Comparison of ENCODE assay signal across 18 cellular contexts in genomic region chr10:76050291-76050625, GRCh38.
DNase-seq lines count a peak whose midpoint lies in the region; ATAC-seq and TF ChIP-seq lines count a peak whose summit lies in the region.
"Had no signal": no experiment of that assay in that cellular context is flagged by ENCODE, and none has a peak within 500 bp of the region (broad histone marks: within the 10 kb centered on the region; RNA-seq: fewer than 3 reads in every experiment).

No MANE protein-coding gene starts in this region.

- intact Hi-C loops in right cardiac atrium (cut with DNase I) (no loop called here), upper lobe of right lung (cut with DNase I) (no loop called here)

- TF ChIP-seq CTCF in cardiac muscle cell (IDR thresholded peaks at IDR 0.05; ENCODE audit: low read depth, low read length): no peak
- TF ChIP-seq CTCF in upper lobe of right lung (IDR thresholded peaks at IDR 0.05): no peak

- no peak for ATAC-seq in right cardiac atrium
- peak; percentile 12 for ATAC-seq in upper lobe of right lung
- ATAC-seq in GM21576 (IDR thresholded peaks at IDR 0.05; ENCODE audit: unreplicated experiment): no peak

- H3K4me3 ChIP-seq in cardiac muscle cell (no peak overlapping the region), right cardiac atrium (ENCODE audit: low read length) (no peak overlapping the region), mesodermal cell (ENCODE audit: extremely low read depth, insufficient read depth, low read length, poor library complexity, severe bottlenecking) (no peak overlapping the region), upper lobe of right lung (no peak overlapping the region)

- no peak for DNase-seq in cardiac muscle cell (ENCODE audit: low read depth in 1 of 2, low spot score in 1 of 2)
- DNase-seq in right cardiac atrium: no peak
- DNase-seq in NCI-H2081 treated with DMSO at 0.1 percent for 48 hours (lab: John Stamatoyannopoulos, UW): peak; percentile 30
- DNase-seq in upper lobe of right lung: no peak
- DNase-seq in AML-193 (lab: John Stamatoyannopoulos, UW): no peak
- no peak for DNase-seq in NCI-H524 (lab: John Stamatoyannopoulos, UW)
- DNase-seq: CD4-positive, alpha-beta memory T cell; DND-41; GDM1; KBM-7; MM.1S; NCI-H1105; NCI-H1694 treated with DMSO at 0.1 percent for 48 hours; NCI-H2171 treated with DMSO at 0.1 percent for 48 hours; NCI-H524 treated with DMSO at 0.1 percent for 48 hours had no signal

- H3K9me3 ChIP-seq in cardiac muscle cell (ENCODE audit: low read depth): no peaks in the 10 kb centered on the region
- no peaks in the 10 kb centered on the region for H3K9me3 ChIP-seq in right cardiac atrium (ENCODE audit: control insufficient read depth, low read length)
- H3K9me3 ChIP-seq in mesodermal cell (ENCODE audit: control insufficient read depth, low read length): peaks cover 3% of the 10 kb centered on the region
- H3K9me3 ChIP-seq in upper lobe of right lung: no peaks in the 10 kb centered on the region

- no peaks in the 10 kb centered on the region for H3K27me3 ChIP-seq in cardiac muscle cell
- H3K27me3 ChIP-seq in right cardiac atrium (ENCODE audit: control insufficient read depth, insufficient read depth): no peaks in the 10 kb centered on the region
- H3K27me3 ChIP-seq in upper lobe of right lung: no peaks in the 10 kb centered on the region

- H3K36me3 ChIP-seq in cardiac muscle cell: no peaks in the 10 kb centered on the region
- no peaks in the 10 kb centered on the region for H3K36me3 ChIP-seq in mesodermal cell (ENCODE audit: control insufficient read depth, insufficient read depth, low read length)
- no peaks in the 10 kb centered on the region for H3K36me3 ChIP-seq in upper lobe of right lung

- peak overlapping the region; percentile 91 for H3K27ac ChIP-seq in cardiac muscle cell
- no peak overlapping the region for H3K27ac ChIP-seq in right cardiac atrium (ENCODE audit: low read length)
- peak overlapping the region; percentile 71 for H3K27ac ChIP-seq in mesodermal cell (ENCODE audit: low read depth, low read length, severe bottlenecking)
- no peak overlapping the region for H3K27ac ChIP-seq in upper lobe of right lung
- H3K27ac ChIP-seq: HL-60 had no signal

- peaks cover 44% of the 10 kb centered on the region for H3K4me1 ChIP-seq in cardiac muscle cell (ENCODE audit: low read depth)
- H3K4me1 ChIP-seq in right cardiac atrium (ENCODE audit: control insufficient read depth, insufficient read depth, low read length): no peaks in the 10 kb centered on the region
- peaks cover 7% of the 10 kb centered on the region for H3K4me1 ChIP-seq in mesodermal cell (ENCODE audit: control insufficient read depth, insufficient read depth, low read length, poor library complexity, severe bottlenecking)
- H3K4me1 ChIP-seq in upper lobe of right lung: no peaks in the 10 kb centered on the region

Comparison
In these comparisons a context has a peak if more than half of its experiments do, and no peak if none do; other contexts are left out.
1. H3K27ac ChIP-seq: peak in cardiac muscle cell (single experiment) and mesodermal cell (single experiment); none in right cardiac atrium (single experiment) and upper lobe of right lung (single experiment).